ENCODE assay signal across 11 cellular contexts in genomic region chr1:7224644-7225043, GRCh38.
DNase-seq lines count a peak whose midpoint lies in the region; TF ChIP-seq lines count a peak whose summit lies in the region.
"Had no signal": no experiment of that assay in that cellular context is flagged by ENCODE, and none has a peak within 500 bp of the region (broad histone marks: within the 10 kb centered on the region; RNA-seq: fewer than 3 reads in every experiment).

No MANE protein-coding gene starts in this region.

- H3K4me2 ChIP-seq in mammary epithelial cell (ENCODE audit: insufficient read depth, low read depth, low read length) = no peak overlapping the region

- CTCF ChIA-PET in mammary epithelial cell (lab: Charles Lee; ENCODE audit: low non-redundant PET) = no interaction called here

- no peaks in the 10 kb centered on the region for H3K9me3 Mint-ChIP-seq in neural crest cell
- H3K9me3 Mint-ChIP-seq: activated naive CD8-positive, alpha-beta T cell treated with anti-CD3 and anti-CD28 coated beads, Interleukin-2, amount 50 U/mL, for 24 hours had no signal

- no peak overlapping the region for H3K27ac ChIP-seq in mammary epithelial cell (ENCODE audit: insufficient read depth, low read depth, low read length)

- no peak overlapping the region for H3K27ac Mint-ChIP-seq in neural crest cell (ENCODE audit: unreplicated experiment)
- H3K27ac Mint-ChIP-seq: activated naive CD8-positive, alpha-beta T cell treated with anti-CD3 and anti-CD28 coated beads, Interleukin-2, amount 50 U/mL, for 24 hours; stimulated activated naive B cell treated with anti-CD40 and anti-IgM and Interleukin-4, amounts not matched to agents 10 μg/mL and 1 μg/mL and 100 μg/mL, for 72 hours had no signal

- H3K4me1 Mint-ChIP-seq in neural crest cell = no peaks in the 10 kb centered on the region
- H3K4me1 Mint-ChIP-seq: activated naive CD8-positive, alpha-beta T cell treated with anti-CD3 and anti-CD28 coated beads, Interleukin-2, amount 50 U/mL, for 24 hours; stimulated activated naive B cell treated with anti-CD40 and anti-IgM and Interleukin-4, amounts not matched to agents 10 μg/mL and 1 μg/mL and 100 μg/mL, for 72 hours had no signal

- H3K36me3 Mint-ChIP-seq in neural crest cell (ENCODE audit: low read depth) = no peaks in the 10 kb centered on the region
- H3K36me3 Mint-ChIP-seq: stimulated activated naive B cell treated with anti-CD40 and anti-IgM and Interleukin-4, amounts not matched to agents 10 μg/mL and 1 μg/mL and 100 μg/mL, for 72 hours had no signal

- H2AFZ ChIP-seq in mammary epithelial cell (ENCODE audit: low read depth, low read length) = no peak overlapping the region

- 81% methylated on average over 12 of the region's 13 CpGs for WGBS in mammary epithelial cell (ENCODE audit: low coverage, missing lambda C conversion rate)

- H3K4me3 Mint-ChIP-seq in neural crest cell = no peak overlapping the region
- H3K4me3 Mint-ChIP-seq: activated naive CD8-positive, alpha-beta T cell treated with anti-CD3 and anti-CD28 coated beads, Interleukin-2, amount 50 U/mL, for 24 hours; stimulated activated naive B cell treated with anti-CD40 and anti-IgM and Interleukin-4, amounts not matched to agents 10 μg/mL and 1 μg/mL and 100 μg/mL, for 72 hours had no signal

- no peaks in the 10 kb centered on the region for H3K79me2 ChIP-seq in mammary epithelial cell (ENCODE audit: insufficient read depth, low read length)

- in situ Hi-C loops in mammary epithelial cell (cut with MboI; ENCODE audit: low sequenced_read_pairs in 2 of 2) = loop anchor here in 1 of 2 donors (10.0 to 25.0 kb wide), 3 partner anchors 310 to 512 kb away; partner anchors contain the start of gene DNAJC11

- no peaks in the 10 kb centered on the region for H3K27me3 Mint-ChIP-seq in neural crest cell (ENCODE audit: low read depth)
- H3K27me3 Mint-ChIP-seq: activated naive CD8-positive, alpha-beta T cell treated with anti-CD3 and anti-CD28 coated beads, Interleukin-2, amount 50 U/mL, for 24 hours had no signal

- H3K9ac ChIP-seq in mammary epithelial cell (ENCODE audit: insufficient read depth, low read length) = no peak overlapping the region

- no peak overlapping the region for H3K4me3 ChIP-seq in mammary epithelial cell (replicated peaks in 1 of 3; ENCODE audit: insufficient read depth in 1 of 3, low read depth in 2 of 3, low read length in 3 of 3)

- DNase-seq in NCI-H82 (lab: John Stamatoyannopoulos, UW) (peak; percentile 56), NCI-H82 treated with DMSO at 0.1 percent for 48 hours (lab: John Stamatoyannopoulos, UW; ENCODE audit: unreplicated experiment) (no peak), NCI-H187 treated with DMSO at 0.1 percent for 48 hours (lab: John Stamatoyannopoulos, UW) (peak; percentile 1), mammary epithelial cell (no peak), neural crest cell (ENCODE audit: low read depth, low spot score) (no peak), mesenteric fat pad (ENCODE audit: low spot score) (no peak), GM19238 (ENCODE audit: insufficient read length, low spot score) (no peak), GM20000 (ENCODE audit: low spot score) (no peak)
- DNase-seq: activated naive CD8-positive, alpha-beta T cell treated with anti-CD3 and anti-CD28 coated beads, Interleukin-2, amount 50 U/mL, for 24 hours; midbrain; stimulated activated naive B cell treated with anti-CD40 and anti-IgM and Interleukin-4, amounts not matched to agents 10 μg/mL and 1 μg/mL and 100 μg/mL, for 72 hours had no signal

- H3K36me3 ChIP-seq in mammary epithelial cell (ENCODE audit: insufficient read depth, low read length) = no peaks in the 10 kb centered on the region

- BruUV-seq in mammary epithelial cell (replicated peaks; lab: Mats Ljungman, UMichigan) = no TSS peak

- no peaks in the 10 kb centered on the region for H3K4me1 ChIP-seq in mammary epithelial cell (ENCODE audit: insufficient read depth, low read length)

- intact Hi-C loops in mammary epithelial cell (cut with micrococcal nuclease) = loop anchor here (5.0 kb wide), 2 partner anchors 178 to 313 kb away; no protein-coding TSS in a partner anchor

- H3K27me3 ChIP-seq in mammary epithelial cell (ENCODE audit: insufficient read depth, low read length) = no peaks in the 10 kb centered on the region

- no peaks in the 10 kb centered on the region for H4K20me1 ChIP-seq in mammary epithelial cell (ENCODE audit: insufficient read depth, low read length)

- H3K9me3 ChIP-seq in mammary epithelial cell (replicated peaks; ENCODE audit: insufficient read depth, low read length) = no peaks in the 10 kb centered on the region

- TF ChIP-seq CTCF in mammary epithelial cell (conservative IDR thresholded peaks at IDR 0.05 in 1 of 2, IDR thresholded peaks at IDR 0.05 in 1 of 2; ENCODE audit: extremely low read depth in 1 of 2, insufficient read depth in 1 of 2, low read depth in 1 of 2, low read length in 2 of 2) = peak; percentile 6 to 17
- TF ChIP-seq CTCF in neural crest cell (conservative IDR thresholded peaks at IDR 0.05) = peak; percentile 20
- TF ChIP-seq CTCF in GM20000 (IDR thresholded peaks at IDR 0.05; ENCODE audit: extremely low read depth, missing control alignments) = no peak

- dilution Hi-C loops in mammary epithelial cell (cut with HindIII; ENCODE audit: low sequenced_read_pairs) = loop anchor here (5.0 kb wide), 2 partner anchors 57 to 507 kb away; no protein-coding TSS in a partner anchor

Comparison
In these comparisons a context has a peak if more than half of its experiments do, and no peak if none do; other contexts are left out.
1. DNase-seq: peak in NCI-H82 (single experiment) and NCI-H187 treated with DMSO at 0.1 percent for 48 hours (single experiment); none in NCI-H82 treated with DMSO at 0.1 percent for 48 hours (single experiment), mammary epithelial cell (single experiment), neural crest cell (single experiment), mesenteric fat pad (single experiment), GM19238 (single experiment) and GM20000 (single experiment).